ENCODE assay signal across 8 cellular contexts in genomic region chr10:103192451-103193106, GRCh38. TPM values are rescaled to one million over a fixed set of nuclear protein-coding genes. Genes with fewer than 3 reads are reported as not detected.
A peak's percentile ranks its signal among the peaks of the same experiment; 100 is the strongest.
DNase-seq lines count a peak whose midpoint lies in the region; ATAC-seq and FAIRE-seq lines count a peak whose summit lies in the region.

No MANE protein-coding gene starts in this region.

- H3K23ac ChIP-seq in neuronal stem cell (ENCODE audit: low read depth, low read length, poor library complexity), result peak overlapping the region; percentile 73

- peak overlapping the region; percentile 56 for H3K14ac ChIP-seq in neuronal stem cell (ENCODE audit: low read length)

- H2AFZ ChIP-seq in neuronal stem cell (ENCODE audit: low read length), result peak overlapping the region; percentile 97

- H3K4me3 ChIP-seq in HUES64 (ENCODE audit: low read length) (peak overlapping the region; percentile 95), neuronal stem cell (ENCODE audit: low read length in 2 of 2) (peak overlapping the region; percentile 97 to 98)

- H3K27me3 ChIP-seq in HUES64 (ENCODE audit: insufficient read depth, low read length) (peaks cover 12% of the 10 kb centered on the region), neuronal stem cell (ENCODE audit: control insufficient read depth in 3 of 3, insufficient read depth in 3 of 3, low read depth in 1 of 3, low read length in 3 of 3) (no peaks in the 10 kb centered on the region)

- no peak overlapping the region for H4K8ac ChIP-seq in neuronal stem cell (ENCODE audit: low read depth, low read length)

- H3K27ac ChIP-seq in HUES64 (ENCODE audit: low read depth, low read length) (peak overlapping the region; percentile 89), neuronal stem cell (replicated peaks; ENCODE audit: low read length) (peak overlapping the region; percentile 94)

- peak overlapping the region; percentile 27 for H2BK5ac ChIP-seq in neuronal stem cell (ENCODE audit: low read length)

- peak overlapping the region; percentile 49 for H2BK12ac ChIP-seq in neuronal stem cell (ENCODE audit: low read length)

- H3K9me3 ChIP-seq in HUES64 (ENCODE audit: insufficient read depth, low read depth, low read length) (no peaks in the 10 kb centered on the region), neuronal stem cell (replicated peaks in 1 of 2; ENCODE audit: control insufficient read depth in 2 of 2, insufficient read depth in 1 of 2, low read depth in 1 of 2, low read length in 2 of 2) (no peaks in the 10 kb centered on the region)

- H3K9ac ChIP-seq in HUES64 (ENCODE audit: low read depth, low read length) (peak overlapping the region; percentile 91), neuronal stem cell (ENCODE audit: low read depth, low read length, poor library complexity) (peak overlapping the region; percentile 99)

- peak overlapping the region; percentile 72 for H3K4me2 ChIP-seq in neuronal stem cell (ENCODE audit: insufficient read depth, low read length, poor library complexity, severe bottlenecking)

- peak overlapping the region; percentile 18 for H2BK15ac ChIP-seq in neuronal stem cell (ENCODE audit: low read length)

- under 1% methylated on average over 62 of the region's 62 CpGs for WGBS in HUES64
- WGBS in neuronal stem cell (ENCODE audit: extremely low coverage in 2 of 2, insufficient read length in 2 of 2, insufficient replicate concordance in 1 of 2), 2 donors, result no CpG with 5 or more reads among the region's 62 CpGs

- DNase-seq in DMS153 treated with DMSO at 0.1 percent for 48 hours (lab: John Stamatoyannopoulos, UW; ENCODE audit: unreplicated experiment), result peak; percentile 55
- DNase-seq in SIG-M5 (lab: John Stamatoyannopoulos, UW), result peak; percentile 25
- DNase-seq in activated naive CD4-positive, alpha-beta T cell treated with Interleukin-2 at 50 U/mL for 16 hours, result peak; percentile 63
- DNase-seq in frontal cortex (ENCODE audit: low spot score in 2 of 2), result peak; percentile 46 to 47
- DNase-seq in neuronal stem cell (ENCODE audit: low spot score), result peak; percentile 67
- peak; percentile 59 for DNase-seq in superior temporal gyrus (ENCODE audit: extremely low spot score)

- H3K79me1 ChIP-seq in neuronal stem cell (ENCODE audit: low read depth, low read length), result peaks cover 5% of the 10 kb centered on the region

- no peak overlapping the region for H4K91ac ChIP-seq in neuronal stem cell (ENCODE audit: low read depth, low read length, poor library complexity)

- peak overlapping the region; percentile 37 for H2AK5ac ChIP-seq in neuronal stem cell (ENCODE audit: low read depth, low read length)

- H3K4ac ChIP-seq in neuronal stem cell (ENCODE audit: low read length), result no peak overlapping the region

- H3K4me1 ChIP-seq in HUES64 (ENCODE audit: insufficient read depth, low read length) (peaks cover 20% of the 10 kb centered on the region), neuronal stem cell (ENCODE audit: control insufficient read depth in 2 of 2, insufficient read depth in 1 of 2, low read depth in 1 of 2, low read length in 2 of 2) (peaks cover 6 to 13% of the 10 kb centered on the region in 2 donors)

- H3K18ac ChIP-seq in neuronal stem cell (ENCODE audit: low read length), result peak overlapping the region; percentile 96

- H2BK120ac ChIP-seq in neuronal stem cell (ENCODE audit: low read depth, low read length), result no peak overlapping the region

- peak; percentile 51 for ATAC-seq in GM21381 (IDR thresholded peaks at IDR 0.05; ENCODE audit: unreplicated experiment)

- no peak for FAIRE-seq in frontal cortex (lab: Jason Lieb, UNC)

- no peaks in the 10 kb centered on the region for H3K36me3 ChIP-seq in HUES64 (ENCODE audit: insufficient read depth, low read length)
- H3K36me3 ChIP-seq in neuronal stem cell (replicated peaks in 1 of 2; ENCODE audit: control insufficient read depth in 2 of 2, insufficient read depth in 2 of 2, low read length in 2 of 2), result peaks cover 0 to 12% of the 10 kb centered on the region in 2 donors

RNA-seq across cellular contexts. Expression of gene NT5C2, which starts 0.5 kb away (rescaled TPM):
- polyA plus RNA-seq in HUES64 (2013, experiment 1 of 2), result 39.7 TPM
- 40.6 TPM for polyA plus RNA-seq in HUES64 (2013, experiment 2 of 2)
- 86.4 TPM for total RNA-seq in frontal cortex
- polyA plus RNA-seq in neuronal stem cell (2013, experiment 1 of 2), result 62.7 TPM
- 62.3 TPM for polyA plus RNA-seq in neuronal stem cell (2013, experiment 2 of 2)

RNA-seq across cellular contexts. Expression of gene RPEL1, which starts 53.1 kb away (rescaled TPM):
- not detected for polyA plus RNA-seq in HUES64 (2013, experiment 1 of 2)
- polyA plus RNA-seq in HUES64 (2013, experiment 2 of 2), result not detected
- total RNA-seq in frontal cortex, result not detected
- polyA plus RNA-seq in neuronal stem cell (2013, experiment 1 of 2), result 0.01 TPM
- 0.01 TPM for polyA plus RNA-seq in neuronal stem cell (2013, experiment 2 of 2)

Comparison
In these comparisons a context has a peak if more than half of its experiments do, and no peak if none do; other contexts are left out.
1. Peak in every context shown above with its lines: DNase-seq, ATAC-seq, H3K4me3 ChIP-seq and H3K27ac ChIP-seq.